Comparison of ENCODE assay signal across 1 cellular context in the genomic region with DNA sequence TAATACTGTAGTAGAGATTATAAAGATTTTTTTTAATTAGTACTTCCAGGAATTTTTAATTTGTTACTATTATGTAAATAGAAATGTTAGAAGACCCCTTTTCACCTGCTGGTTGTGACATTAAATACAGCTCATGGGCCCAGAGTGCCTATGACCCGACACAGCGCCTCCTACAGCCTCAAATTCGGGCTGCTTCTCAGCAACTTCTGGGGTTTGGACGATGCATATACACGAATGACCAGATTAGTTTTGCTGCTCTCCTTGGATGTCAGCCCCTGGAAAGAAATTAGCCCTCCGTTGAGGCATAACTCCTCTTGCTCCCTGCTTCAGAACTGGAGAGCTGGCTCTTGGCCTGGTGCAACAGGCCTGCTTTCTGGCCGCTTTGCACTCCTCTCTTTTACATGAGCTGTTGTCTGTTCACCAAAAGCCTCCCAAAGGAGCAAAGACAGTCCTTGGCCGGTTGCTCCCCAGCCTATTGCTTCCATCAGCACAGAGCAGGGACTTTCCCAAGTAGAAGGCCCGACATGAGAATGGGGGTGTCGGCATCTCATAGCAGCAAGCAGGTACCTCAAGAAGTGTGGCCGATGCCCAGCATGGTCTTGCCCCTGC.
TF ChIP-seq lines count a peak whose summit lies in the region.

No MANE protein-coding gene starts in this region.

TF ChIP-seq in GM23338, 12 proteins besides CTCF, POLR2A, EP300 and RAD21 (continued from another document):
- TF ChIP-seq, protein P1, sequence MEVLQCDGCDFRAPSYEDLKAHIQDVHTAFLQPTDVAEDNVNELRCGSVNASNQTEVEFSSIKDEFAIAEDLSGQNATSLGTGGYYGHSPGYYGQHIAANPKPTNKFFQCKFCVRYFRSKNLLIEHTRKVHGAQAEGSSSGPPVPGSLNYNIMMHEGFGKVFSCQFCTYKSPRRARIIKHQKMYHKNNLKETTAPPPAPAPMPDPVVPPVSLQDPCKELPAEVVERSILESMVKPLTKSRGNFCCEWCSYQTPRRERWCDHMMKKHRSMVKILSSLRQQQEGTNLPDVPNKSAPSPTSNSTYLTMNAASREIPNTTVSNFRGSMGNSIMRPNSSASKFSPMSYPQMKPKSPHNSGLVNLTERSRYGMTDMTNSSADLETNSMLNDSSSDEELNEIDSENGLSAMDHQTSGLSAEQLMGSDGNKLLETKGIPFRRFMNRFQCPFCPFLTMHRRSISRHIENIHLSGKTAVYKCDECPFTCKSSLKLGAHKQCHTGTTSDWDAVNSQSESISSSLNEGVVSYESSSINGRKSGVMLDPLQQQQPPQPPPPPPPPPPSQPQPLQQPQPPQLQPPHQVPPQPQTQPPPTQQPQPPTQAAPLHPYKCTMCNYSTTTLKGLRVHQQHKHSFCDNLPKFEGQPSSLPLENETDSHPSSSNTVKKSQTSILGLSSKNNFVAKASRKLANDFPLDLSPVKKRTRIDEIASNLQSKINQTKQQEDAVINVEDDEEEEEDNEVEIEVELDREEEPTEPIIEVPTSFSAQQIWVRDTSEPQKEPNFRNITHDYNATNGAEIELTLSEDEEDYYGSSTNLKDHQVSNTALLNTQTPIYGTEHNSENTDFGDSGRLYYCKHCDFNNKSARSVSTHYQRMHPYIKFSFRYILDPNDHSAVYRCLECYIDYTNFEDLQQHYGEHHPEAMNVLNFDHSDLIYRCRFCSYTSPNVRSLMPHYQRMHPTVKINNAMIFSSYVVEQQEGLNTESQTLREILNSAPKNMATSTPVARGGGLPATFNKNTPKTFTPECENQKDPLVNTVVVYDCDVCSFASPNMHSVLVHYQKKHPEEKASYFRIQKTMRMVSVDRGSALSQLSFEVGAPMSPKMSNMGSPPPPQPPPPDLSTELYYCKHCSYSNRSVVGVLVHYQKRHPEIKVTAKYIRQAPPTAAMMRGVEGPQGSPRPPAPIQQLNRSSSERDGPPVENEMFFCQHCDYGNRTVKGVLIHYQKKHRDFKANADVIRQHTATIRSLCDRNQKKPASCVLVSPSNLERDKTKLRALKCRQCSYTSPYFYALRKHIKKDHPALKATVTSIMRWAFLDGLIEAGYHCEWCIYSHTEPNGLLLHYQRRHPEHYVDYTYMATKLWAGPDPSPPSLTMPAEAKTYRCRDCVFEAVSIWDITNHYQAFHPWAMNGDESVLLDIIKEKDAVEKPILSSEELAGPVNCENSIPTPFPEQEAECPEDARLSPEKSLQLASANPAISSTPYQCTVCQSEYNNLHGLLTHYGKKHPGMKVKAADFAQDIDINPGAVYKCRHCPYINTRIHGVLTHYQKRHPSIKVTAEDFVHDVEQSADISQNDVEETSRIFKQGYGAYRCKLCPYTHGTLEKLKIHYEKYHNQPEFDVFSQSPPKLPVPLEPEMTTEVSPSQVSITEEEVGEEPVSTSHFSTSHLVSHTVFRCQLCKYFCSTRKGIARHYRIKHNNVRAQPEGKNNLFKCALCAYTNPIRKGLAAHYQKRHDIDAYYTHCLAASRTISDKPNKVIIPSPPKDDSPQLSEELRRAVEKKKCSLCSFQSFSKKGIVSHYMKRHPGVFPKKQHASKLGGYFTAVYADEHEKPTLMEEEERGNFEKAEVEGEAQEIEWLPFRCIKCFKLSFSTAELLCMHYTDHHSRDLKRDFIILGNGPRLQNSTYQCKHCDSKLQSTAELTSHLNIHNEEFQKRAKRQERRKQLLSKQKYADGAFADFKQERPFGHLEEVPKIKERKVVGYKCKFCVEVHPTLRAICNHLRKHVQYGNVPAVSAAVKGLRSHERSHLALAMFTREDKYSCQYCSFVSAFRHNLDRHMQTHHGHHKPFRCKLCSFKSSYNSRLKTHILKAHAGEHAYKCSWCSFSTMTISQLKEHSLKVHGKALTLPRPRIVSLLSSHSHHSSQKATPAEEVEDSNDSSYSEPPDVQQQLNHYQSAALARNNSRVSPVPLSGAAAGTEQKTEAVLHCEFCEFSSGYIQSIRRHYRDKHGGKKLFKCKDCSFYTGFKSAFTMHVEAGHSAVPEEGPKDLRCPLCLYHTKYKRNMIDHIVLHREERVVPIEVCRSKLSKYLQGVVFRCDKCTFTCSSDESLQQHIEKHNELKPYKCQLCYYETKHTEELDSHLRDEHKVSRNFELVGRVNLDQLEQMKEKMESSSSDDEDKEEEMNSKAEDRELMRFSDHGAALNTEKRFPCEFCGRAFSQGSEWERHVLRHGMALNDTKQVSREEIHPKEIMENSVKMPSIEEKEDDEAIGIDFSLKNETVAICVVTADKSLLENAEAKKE (CRISPR knock-in tag; IDR thresholded peaks at IDR 0.05), result no peak
- TF ChIP-seq EZH2phosphoT487 (IDR thresholded peaks at IDR 0.05; ENCODE audit: unreplicated experiment) (no peak), ZNF331 (CRISPR knock-in tag; IDR thresholded peaks at IDR 0.05; ENCODE audit: low read depth) (no peak), NANOG (IDR thresholded peaks at IDR 0.05; ENCODE audit: borderline replicate concordance) (no peak), CREB1 (CRISPR knock-in tag; IDR thresholded peaks at IDR 0.05; ENCODE audit: low read depth) (no peak), EZH2 (IDR thresholded peaks at IDR 0.05; ENCODE audit: low read depth, unreplicated experiment) (no peak), JUNB (IDR thresholded peaks at IDR 0.05; ENCODE audit: unreplicated experiment) (no peak), ZNF114 (CRISPR knock-in tag; IDR thresholded peaks at IDR 0.05) (no peak), STAT1 (IDR thresholded peaks at IDR 0.05; ENCODE audit: unreplicated experiment) (no peak)
- TF ChIP-seq, protein P2, sequence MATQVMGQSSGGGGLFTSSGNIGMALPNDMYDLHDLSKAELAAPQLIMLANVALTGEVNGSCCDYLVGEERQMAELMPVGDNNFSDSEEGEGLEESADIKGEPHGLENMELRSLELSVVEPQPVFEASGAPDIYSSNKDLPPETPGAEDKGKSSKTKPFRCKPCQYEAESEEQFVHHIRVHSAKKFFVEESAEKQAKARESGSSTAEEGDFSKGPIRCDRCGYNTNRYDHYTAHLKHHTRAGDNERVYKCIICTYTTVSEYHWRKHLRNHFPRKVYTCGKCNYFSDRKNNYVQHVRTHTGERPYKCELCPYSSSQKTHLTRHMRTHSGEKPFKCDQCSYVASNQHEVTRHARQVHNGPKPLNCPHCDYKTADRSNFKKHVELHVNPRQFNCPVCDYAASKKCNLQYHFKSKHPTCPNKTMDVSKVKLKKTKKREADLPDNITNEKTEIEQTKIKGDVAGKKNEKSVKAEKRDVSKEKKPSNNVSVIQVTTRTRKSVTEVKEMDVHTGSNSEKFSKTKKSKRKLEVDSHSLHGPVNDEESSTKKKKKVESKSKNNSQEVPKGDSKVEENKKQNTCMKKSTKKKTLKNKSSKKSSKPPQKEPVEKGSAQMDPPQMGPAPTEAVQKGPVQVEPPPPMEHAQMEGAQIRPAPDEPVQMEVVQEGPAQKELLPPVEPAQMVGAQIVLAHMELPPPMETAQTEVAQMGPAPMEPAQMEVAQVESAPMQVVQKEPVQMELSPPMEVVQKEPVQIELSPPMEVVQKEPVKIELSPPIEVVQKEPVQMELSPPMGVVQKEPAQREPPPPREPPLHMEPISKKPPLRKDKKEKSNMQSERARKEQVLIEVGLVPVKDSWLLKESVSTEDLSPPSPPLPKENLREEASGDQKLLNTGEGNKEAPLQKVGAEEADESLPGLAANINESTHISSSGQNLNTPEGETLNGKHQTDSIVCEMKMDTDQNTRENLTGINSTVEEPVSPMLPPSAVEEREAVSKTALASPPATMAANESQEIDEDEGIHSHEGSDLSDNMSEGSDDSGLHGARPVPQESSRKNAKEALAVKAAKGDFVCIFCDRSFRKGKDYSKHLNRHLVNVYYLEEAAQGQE (IDR thresholded peaks at IDR 0.05; ENCODE audit: unreplicated experiment), result no peak
- TF ChIP-seq, protein P3, sequence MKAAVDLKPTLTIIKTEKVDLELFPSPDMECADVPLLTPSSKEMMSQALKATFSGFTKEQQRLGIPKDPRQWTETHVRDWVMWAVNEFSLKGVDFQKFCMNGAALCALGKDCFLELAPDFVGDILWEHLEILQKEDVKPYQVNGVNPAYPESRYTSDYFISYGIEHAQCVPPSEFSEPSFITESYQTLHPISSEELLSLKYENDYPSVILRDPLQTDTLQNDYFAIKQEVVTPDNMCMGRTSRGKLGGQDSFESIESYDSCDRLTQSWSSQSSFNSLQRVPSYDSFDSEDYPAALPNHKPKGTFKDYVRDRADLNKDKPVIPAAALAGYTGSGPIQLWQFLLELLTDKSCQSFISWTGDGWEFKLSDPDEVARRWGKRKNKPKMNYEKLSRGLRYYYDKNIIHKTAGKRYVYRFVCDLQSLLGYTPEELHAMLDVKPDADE (IDR thresholded peaks at IDR 0.05), result no peak
